Comparison of ENCODE assay signal across 24 cellular contexts in genomic region chr1:31133368-31133767, GRCh38.
"Had no signal": no experiment of that assay in that cellular context is flagged by ENCODE, and none has a peak within 500 bp of the region (broad histone marks: within the 10 kb centered on the region; RNA-seq: fewer than 3 reads in every experiment).

No MANE protein-coding gene starts in this region.

- H3K36me3 ChIP-seq: esophagus squamous epithelium, heart right ventricle, lower lobe of right lung, ovary, sigmoid colon, thoracic aorta, tibial nerve, upper lobe of right lung, uterus had no signal

- H3K4me3 ChIP-seq: esophagus squamous epithelium, heart right ventricle, lower lobe of right lung, ovary, psoas muscle, sigmoid colon, thoracic aorta, tibial nerve, upper lobe of right lung, uterus had no signal

- H3K9me3 ChIP-seq: esophagus squamous epithelium, lower lobe of right lung, ovary, psoas muscle, sigmoid colon, thoracic aorta, upper lobe of right lung, uterus had no signal

- DNase-seq: cortex of kidney; effector memory CD8-positive, alpha-beta T cell; erythroblast; esophagus squamous epithelium; foreskin melanocyte; glutamatergic neuron; heart right ventricle; hippocampal formation; kidney glomerular epithelial cell; left colon; left ventricle myocardium superior; lower lobe of right lung; naive thymus-derived CD8-positive, alpha-beta T cell; occipital lobe; ovary; psoas muscle; right cardiac atrium; sigmoid colon; stimulated activated CD4-positive, alpha-beta T cell treated with anti-CD3 and anti-CD28 coated beads, Interleukin-2, amount 100 ng/mL, for 24 hours; stimulated activated CD4-positive, alpha-beta T cell treated with anti-CD3 and anti-CD28 coated beads, Interleukin-4, amount 100 ng/mL, for 4 hours; upper lobe of right lung; uterus had no signal

- H3K27me3 ChIP-seq: esophagus squamous epithelium, heart right ventricle, ovary, sigmoid colon, tibial nerve, upper lobe of right lung, uterus had no signal

- H3K4me1 ChIP-seq: esophagus squamous epithelium, heart right ventricle, lower lobe of right lung, psoas muscle, sigmoid colon, tibial nerve, upper lobe of right lung, uterus had no signal
